In genomic region chr1:234400773-234401172, GRCh38 we compare ENCODE assay signal across 9 cellular contexts. TPM values are rescaled to one million over a fixed set of nuclear protein-coding genes. Genes with fewer than 3 reads are reported as not detected.
DNase-seq lines count a peak whose midpoint lies in the region; ATAC-seq and TF ChIP-seq lines count a peak whose summit lies in the region.
"Had no signal": no experiment of that assay in that cellular context is flagged by ENCODE, and none has a peak within 500 bp of the region (broad histone marks: within the 10 kb centered on the region; RNA-seq: fewer than 3 reads in every experiment).

No MANE protein-coding gene starts in this region.

- peak overlapping the region; percentile 19; the same call in 1 of the 2 replicates for H3K27ac ChIP-seq in KMS-11

- no peak overlapping the region for H3K4me3 ChIP-seq in KMS-11 (IDR thresholded peaks at IDR 0.05; ENCODE audit: insufficient read depth, low read depth, low read length)

- H3K4me2 ChIP-seq in KMS-11 = peak overlapping the region; percentile 43

- no peaks in the 10 kb centered on the region for H3K27me3 ChIP-seq in KMS-11 (ENCODE audit: insufficient read depth, low read depth)

- ATAC-seq in GM19395 (IDR thresholded peaks at IDR 0.05; ENCODE audit: unreplicated experiment) = peak; percentile 64
- no peak for ATAC-seq in GM21526 (IDR thresholded peaks at IDR 0.05; ENCODE audit: low FRiP score, unreplicated experiment)
- ATAC-seq in HG03025 (IDR thresholded peaks at IDR 0.05; ENCODE audit: low FRiP score, unreplicated experiment) = no peak
- ATAC-seq: esophagus mucosa had no signal

- DNase-seq in ACHN (peak; percentile 29), fibroblast of peridontal ligament (ENCODE audit: extremely low read depth) (peak; percentile 36), G401 (ENCODE audit: low spot score) (no peak), hepatic stellate cell (ENCODE audit: low spot score) (no peak)

- peaks cover 16% of the 10 kb centered on the region for H3K4me1 ChIP-seq in KMS-11 (ENCODE audit: low read depth, poor library complexity, severe bottlenecking)

- H3K36me3 ChIP-seq in KMS-11 (ENCODE audit: insufficient read depth) = no peaks in the 10 kb centered on the region

- H3K79me2 ChIP-seq in KMS-11 (ENCODE audit: insufficient read depth, low read depth) = no peaks in the 10 kb centered on the region

- no peak overlapping the region for H3K9ac ChIP-seq in KMS-11

- TF ChIP-seq CTCF in KMS-11 (conservative IDR thresholded peaks at IDR 0.05; ENCODE audit: low read depth, low read length) = no peak

- H4K20me1 ChIP-seq in KMS-11 (ENCODE audit: insufficient read depth) = no peaks in the 10 kb centered on the region

- in situ Hi-C loops in ACHN (cut with HindIII; ENCODE audit: low pct_ligation_motif_present, low pct_unique_long_range_greater_than_20kb, low sequenced_read_pairs) = no loop called here
- in situ Hi-C loops in G401 (cut with HindIII; ENCODE audit: low sequenced_read_pairs) = no loop called here

- H2AFZ ChIP-seq in KMS-11 (ENCODE audit: low read depth) = no peak overlapping the region

RNA-seq across cellular contexts. Expression of gene COA6, which starts 27.5 kb away (rescaled TPM):
- total RNA-seq in G401 (2014; rRNA removed; shearing (Covaris generic)) = 72.8 and 82.1 TPM in 2 replicates

Comparison
In these comparisons a context has a peak if more than half of its experiments do, and no peak if none do; other contexts are left out.
1. DNase-seq: peak in ACHN (single experiment) and fibroblast of peridontal ligament (single experiment); none in G401 (single experiment) and hepatic stellate cell (single experiment).